ENCODE assay signal across 8 cellular contexts in the genomic region with DNA sequence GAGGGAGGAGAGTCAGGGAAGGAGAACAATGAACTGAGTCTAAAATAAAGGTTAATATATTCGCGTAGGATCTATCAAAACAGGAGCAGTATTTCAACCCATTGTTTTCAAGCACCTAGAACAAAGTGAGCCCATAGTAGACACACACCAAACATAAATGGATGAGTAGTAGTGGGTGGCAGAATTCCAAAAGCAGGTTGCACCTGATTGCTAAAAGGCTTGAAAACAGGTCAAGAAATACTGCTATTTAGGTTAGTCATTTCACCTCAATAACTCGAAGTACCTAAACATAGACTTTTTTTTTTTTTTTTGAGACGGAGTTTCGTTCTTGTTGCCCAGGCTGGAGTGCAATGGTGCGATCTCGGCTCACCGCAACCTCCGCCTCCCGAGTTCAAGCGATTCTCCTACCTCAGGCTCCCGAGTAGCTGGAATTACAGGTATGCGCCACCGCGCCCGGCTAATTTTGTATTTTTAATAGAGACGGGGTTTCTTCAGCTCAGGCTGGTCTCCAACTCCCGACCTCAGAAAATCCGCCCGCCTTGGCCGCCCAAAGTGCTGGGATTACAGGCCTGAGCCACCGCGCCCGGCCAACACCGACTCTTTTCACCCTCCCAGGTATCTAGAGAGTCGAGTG. TPM values are rescaled to one million over a fixed set of nuclear protein-coding genes. Genes with fewer than 3 reads are reported as not detected.
DNase-seq lines count a peak whose midpoint lies in the region; ATAC-seq and TF ChIP-seq lines count a peak whose summit lies in the region.

No MANE protein-coding gene starts in this region.

- H3K36me3 ChIP-seq in HCT116 (ENCODE audit: control insufficient read depth in 1 of 2, insufficient read depth in 2 of 2, low read length in 2 of 2) (no peaks in the 10 kb centered on the region), RWPE2 (ENCODE audit: low read depth) (no peaks in the 10 kb centered on the region)

- intact Hi-C loops in HCT116 (cut with micrococcal nuclease) = no loop called here

- peak; percentile 31; the same call in 1 of the 2 replicates for ATAC-seq in HCT116
- no peak; the same call in 2 of the 3 replicates for ATAC-seq in RWPE2 (ENCODE audit: low read depth)
- no peak for ATAC-seq in GM21717 (IDR thresholded peaks at IDR 0.05; ENCODE audit: unreplicated experiment)
- ATAC-seq in GM21737 (IDR thresholded peaks at IDR 0.05; ENCODE audit: unreplicated experiment) = no peak

- peak overlapping the region; percentile 90 for H2AFZ ChIP-seq in HCT116 (ENCODE audit: low read depth, low read length, poor library complexity, severe bottlenecking)

- TSS peak; percentile 57 for BruUV-seq in HCT116 (replicated peaks; lab: Mats Ljungman, UMichigan)

- CTCF ChIA-PET in HCT116 (lab: Charles Lee) = interaction anchor here (0.7 kb wide), 1 partner anchor 146 kb away, joined by 3 read pairs; no protein-coding TSS in a partner anchor

- DNase-seq in HCT116 (ENCODE audit: low read depth, low spot score) (no peak), RWPE2 (ENCODE audit: low spot score) (no peak), fibroblast of pulmonary artery (ENCODE audit: low read depth) (no peak), retinal pigment epithelial cell (ENCODE audit: low read depth) (no peak), GM13977 (ENCODE audit: low spot score) (no peak), GM19240 (ENCODE audit: insufficient read length, low spot score) (no peak)

- H3K27me3 ChIP-seq in HCT116 (ENCODE audit: insufficient read depth, low read length) = no peaks in the 10 kb centered on the region
- no peaks in the 10 kb centered on the region for H3K27me3 ChIP-seq in RWPE2 (ENCODE audit: insufficient read depth, poor library complexity, severe bottlenecking)

- H3K4me1 ChIP-seq in HCT116 (ENCODE audit: control insufficient read depth in 1 of 2, insufficient read depth in 2 of 2, low read length in 2 of 2) = peaks cover 10 to 25% of the 10 kb centered on the region in 2 experiments; a peak in 2 of 4 replicates
- H3K4me1 ChIP-seq in RWPE2 (ENCODE audit: insufficient read depth, poor library complexity, severe bottlenecking) = peaks cover 34% of the 10 kb centered on the region

- no peak for TF ChIP-seq POLR2A in HCT116 (IDR thresholded peaks at IDR 0.05; ENCODE audit: borderline replicate concordance, extremely low read depth, insufficient read depth, insufficient read length)

- RAD21 ChIA-PET in HCT116 (lab: Charles Lee; ENCODE audit: low non-redundant PET in 1 of 2, low total read pairs in 2 of 2, uncharacterized antibody in 2 of 2, unreplicated experiment in 2 of 2) = no interaction called here

- H3K9ac ChIP-seq in HCT116 (ENCODE audit: low read length) = peak overlapping the region; percentile 73

- in situ Hi-C loops in GM13977 (cut with MboI; ENCODE audit: low pct_unique_long_range_greater_than_20kb, low sequenced_read_pairs, unreplicated experiment) = no loop called here

- peak overlapping the region; percentile 88 for H3K27ac ChIP-seq in HCT116 (ENCODE audit: low read depth, low read length)
- peak overlapping the region; percentile 66 for H3K27ac ChIP-seq in RWPE2 (ENCODE audit: poor library complexity, severe bottlenecking)

- TF ChIP-seq CTCF in HCT116 (IDR thresholded peaks at IDR 0.05 in 2 of 3, conservative IDR thresholded peaks at IDR 0.05 in 1 of 3; ENCODE audit: borderline replicate concordance in 1 of 3, insufficient read depth in 1 of 3, low read depth in 2 of 3, low read length in 2 of 3) (no peak; a peak in 1 of 6 replicates), RWPE2 (IDR thresholded peaks at IDR 0.05; ENCODE audit: poor library complexity, severe bottlenecking) (no peak), fibroblast of pulmonary artery (IDR thresholded peaks at IDR 0.05; ENCODE audit: low read length, missing control alignments) (no peak), retinal pigment epithelial cell (conservative IDR thresholded peaks at IDR 0.05; ENCODE audit: low read depth, low read length) (no peak), GM13977 (IDR thresholded peaks at IDR 0.05; ENCODE audit: extremely low read depth, insufficient read depth, missing control alignments) (no peak)

- no peaks in the 10 kb centered on the region for H4K20me1 ChIP-seq in HCT116 (ENCODE audit: insufficient read depth)

- no peak for TF ChIP-seq RAD21 in HCT116 (IDR thresholded peaks at IDR 0.05; ENCODE audit: low read depth)

- POLR2A ChIA-PET in HCT116 (lab: Charles Lee) = interaction anchor here (1.0 to 1.2 kb wide), 2 partner anchors 68 to 96 kb away, joined by 4 read pairs; partner anchors contain the start of gene ANO10

- H3K4me3 ChIP-seq in HCT116 (replicated peaks in 1 of 2; ENCODE audit: low read depth in 1 of 2, low read length in 2 of 2) = peak overlapping the region; percentile 47 to 64
- H3K4me3 ChIP-seq in RWPE2 (ENCODE audit: severe bottlenecking) = peak overlapping the region; percentile 75
- H3K4me3 ChIP-seq in fibroblast of pulmonary artery (replicated peaks; ENCODE audit: low read depth, low read length) = peak overlapping the region; percentile 66
- H3K4me3 ChIP-seq in retinal pigment epithelial cell (ENCODE audit: low read length) = peak overlapping the region; percentile 63

- H3K9me2 ChIP-seq in HCT116 (ENCODE audit: insufficient read depth) = no peaks in the 10 kb centered on the region

- no peaks in the 10 kb centered on the region for H3K9me3 ChIP-seq in HCT116 (ENCODE audit: control insufficient read depth in 1 of 2, insufficient read depth in 1 of 2, low read depth in 1 of 2, low read length in 2 of 2)
- no peaks in the 10 kb centered on the region for H3K9me3 ChIP-seq in RWPE2 (ENCODE audit: severe bottlenecking)

- H3K79me2 ChIP-seq in HCT116 (ENCODE audit: insufficient read depth, low read length) = peaks cover 29% of the 10 kb centered on the region

- H3K4me2 ChIP-seq in HCT116 (ENCODE audit: low read length) = peak overlapping the region; percentile 98

TF ChIP-seq in HCT116, 20 proteins besides CTCF, POLR2A, EP300 and RAD21:
- TF ChIP-seq EZH2phosphoT487 (IDR thresholded peaks at IDR 0.05; ENCODE audit: borderline replicate concordance) = no peak
- no peak for TF ChIP-seq YY1 (IDR thresholded peaks at IDR 0.05; ENCODE audit: extremely low read depth, insufficient replicate concordance, low read depth, low read length)
- no peak for TF ChIP-seq FOSL1 (IDR thresholded peaks at IDR 0.05; ENCODE audit: low read depth)
- TF ChIP-seq ZFX (IDR thresholded peaks at IDR 0.05) = no peak
- no peak for TF ChIP-seq ZNF274 (IDR thresholded peaks at IDR 0.05; ENCODE audit: low read depth, low read length)
- TF ChIP-seq, protein P1, sequence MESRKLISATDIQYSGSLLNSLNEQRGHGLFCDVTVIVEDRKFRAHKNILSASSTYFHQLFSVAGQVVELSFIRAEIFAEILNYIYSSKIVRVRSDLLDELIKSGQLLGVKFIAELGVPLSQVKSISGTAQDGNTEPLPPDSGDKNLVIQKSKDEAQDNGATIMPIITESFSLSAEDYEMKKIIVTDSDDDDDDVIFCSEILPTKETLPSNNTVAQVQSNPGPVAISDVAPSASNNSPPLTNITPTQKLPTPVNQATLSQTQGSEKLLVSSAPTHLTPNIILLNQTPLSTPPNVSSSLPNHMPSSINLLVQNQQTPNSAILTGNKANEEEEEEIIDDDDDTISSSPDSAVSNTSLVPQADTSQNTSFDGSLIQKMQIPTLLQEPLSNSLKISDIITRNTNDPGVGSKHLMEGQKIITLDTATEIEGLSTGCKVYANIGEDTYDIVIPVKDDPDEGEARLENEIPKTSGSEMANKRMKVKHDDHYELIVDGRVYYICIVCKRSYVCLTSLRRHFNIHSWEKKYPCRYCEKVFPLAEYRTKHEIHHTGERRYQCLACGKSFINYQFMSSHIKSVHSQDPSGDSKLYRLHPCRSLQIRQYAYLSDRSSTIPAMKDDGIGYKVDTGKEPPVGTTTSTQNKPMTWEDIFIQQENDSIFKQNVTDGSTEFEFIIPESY (IDR thresholded peaks at IDR 0.05; ENCODE audit: extremely low read depth, insufficient replicate concordance, low read length) = no peak
- TF ChIP-seq, protein P2, sequence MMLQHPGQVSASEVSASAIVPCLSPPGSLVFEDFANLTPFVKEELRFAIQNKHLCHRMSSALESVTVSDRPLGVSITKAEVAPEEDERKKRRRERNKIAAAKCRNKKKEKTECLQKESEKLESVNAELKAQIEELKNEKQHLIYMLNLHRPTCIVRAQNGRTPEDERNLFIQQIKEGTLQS (IDR thresholded peaks at IDR 0.05) = no peak
- TF ChIP-seq, protein P3, sequence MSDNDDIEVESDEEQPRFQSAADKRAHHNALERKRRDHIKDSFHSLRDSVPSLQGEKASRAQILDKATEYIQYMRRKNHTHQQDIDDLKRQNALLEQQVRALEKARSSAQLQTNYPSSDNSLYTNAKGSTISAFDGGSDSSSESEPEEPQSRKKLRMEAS (IDR thresholded peaks at IDR 0.05) = no peak
- no peak for TF ChIP-seq CEBPB (IDR thresholded peaks at IDR 0.05; ENCODE audit: low read depth)
- TF ChIP-seq TCF7L2 (IDR thresholded peaks at IDR 0.05; ENCODE audit: borderline replicate concordance, extremely low read depth, insufficient read depth, insufficient read length) = no peak
- no peak for TF ChIP-seq EGR1 (IDR thresholded peaks at IDR 0.05; ENCODE audit: low read depth)
- no peak for TF ChIP-seq JUND (IDR thresholded peaks at IDR 0.05)
- TF ChIP-seq CBX3 (IDR thresholded peaks at IDR 0.05; ENCODE audit: low read depth) = no peak

RNA-seq across cellular contexts. Expression of gene ABHD5, which starts 0.9 kb away (rescaled TPM):
- total RNA-seq in HCT116 (2021; ENCODE audit: unreplicated experiment) = 18.5 TPM
- 10.8 and 10.9 TPM in 2 replicates for polyA plus RNA-seq in HCT116 (2012)
